ENCODE assay signal across 11 cellular contexts in the genomic region with DNA sequence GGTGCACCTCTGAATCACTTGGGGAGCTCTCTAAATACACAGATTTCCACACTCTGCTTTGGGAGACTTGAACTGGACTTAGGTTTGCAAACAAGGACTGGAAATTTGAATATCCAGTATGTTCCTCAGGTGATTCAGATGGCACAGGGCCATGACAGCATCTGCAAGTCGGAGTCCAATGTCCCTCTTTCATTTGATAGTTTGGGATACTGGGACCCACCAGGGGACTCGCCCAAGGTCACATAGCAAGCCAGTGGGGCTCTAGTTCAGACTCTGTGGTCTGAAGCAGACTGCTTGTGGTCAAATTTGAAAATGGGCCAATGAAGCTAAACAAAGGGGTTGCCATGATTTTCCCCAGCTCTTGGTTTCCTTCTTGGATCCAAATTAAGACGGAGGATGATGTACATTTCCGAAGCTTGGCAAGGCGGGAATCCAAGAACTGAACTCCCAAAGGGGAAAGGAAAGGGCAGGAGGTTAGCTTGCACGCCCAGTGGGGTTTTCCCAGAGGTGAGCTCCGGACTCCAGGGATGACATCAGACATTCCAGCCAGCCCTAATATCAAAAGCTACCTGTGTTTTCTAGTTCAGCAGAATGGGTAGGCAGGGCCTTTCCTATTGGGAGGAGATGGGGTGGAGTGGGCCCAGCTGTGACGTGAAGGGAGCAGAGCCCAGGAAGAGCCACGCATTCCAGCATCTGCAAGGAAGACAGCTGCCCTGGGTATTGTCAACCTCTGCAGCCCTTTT. TPM values are rescaled to one million over a fixed set of nuclear protein-coding genes. Genes with fewer than 3 reads are reported as not detected.
A peak's percentile ranks its signal among the peaks of the same experiment; 100 is the strongest.
DNase-seq lines count a peak whose midpoint lies in the region; ATAC-seq and TF ChIP-seq lines count a peak whose summit lies in the region.
"Had no signal": no experiment of that assay in that cellular context is flagged by ENCODE, and none has a peak within 500 bp of the region (broad histone marks: within the 10 kb centered on the region; RNA-seq: fewer than 3 reads in every experiment).

No MANE protein-coding gene starts in this region.

- H4K20me1 ChIP-seq in BLaER1 treated with 17β-estradiol and CSF1 and Interleukin-3, amounts not matched to agents 10 nM and 100 nM: peaks cover 0 to 11% (median 0%) of the 10 kb centered on the region in 11 experiments; a peak in 6 of 22 replicates

- H2AFZ ChIP-seq in trophoblast cell (ENCODE audit: insufficient read depth, low read length, poor library complexity): no peak overlapping the region

- no peaks in the 10 kb centered on the region for H3K9me3 ChIP-seq in BLaER1 treated with 17β-estradiol and CSF1 and Interleukin-3, amounts not matched to agents 10 nM and 100 nM (replicated peaks in 1 of 11)
- no peaks in the 10 kb centered on the region for H3K9me3 ChIP-seq in trophoblast cell (ENCODE audit: insufficient read depth, low read depth, low read length)
- H3K9me3 ChIP-seq in BE2C: no peaks in the 10 kb centered on the region
- H3K9me3 ChIP-seq: BLaER1 had no signal

- no peak overlapping the region for H3K23ac ChIP-seq in trophoblast cell (ENCODE audit: low read length)

- WGBS in trophoblast cell (ENCODE audit: extremely low coverage, insufficient coverage, insufficient read length): no CpG with 5 or more reads among the region's 9 CpGs

- H3K4me2 ChIP-seq in BLaER1 treated with 17β-estradiol and CSF1 and Interleukin-3, amounts not matched to agents 10 nM and 100 nM: peak overlapping the region in 6 of 11 experiments; percentile 10 to 96 (median 88); a peak in 12 of 22 replicates
- H3K4me2 ChIP-seq in trophoblast cell (ENCODE audit: low read length): peak overlapping the region; percentile 33

- H3K4ac ChIP-seq in trophoblast cell (ENCODE audit: low read depth, low read length): peak overlapping the region; percentile 80

- H4K12ac ChIP-seq in trophoblast cell (ENCODE audit: low read depth, low read length): no peak overlapping the region

- TF ChIP-seq CTCF in fibroblast of the aortic adventitia (IDR thresholded peaks at IDR 0.05; ENCODE audit: insufficient read depth, low read length) (no peak), BE2C (IDR thresholded peaks at IDR 0.05; ENCODE audit: low read depth, low read length) (no peak)

- peaks cover 26% of the 10 kb centered on the region for H3K79me1 ChIP-seq in trophoblast cell (ENCODE audit: low read length)

- H3K79me2 ChIP-seq in trophoblast cell (ENCODE audit: control insufficient read depth, insufficient read depth, low read length, poor library complexity): peaks cover 8% of the 10 kb centered on the region

- H3K4me1 ChIP-seq in BLaER1 treated with 17β-estradiol and CSF1 and Interleukin-3, amounts not matched to agents 10 nM and 100 nM: peaks cover 45 to 82% (median 69%) of the 10 kb centered on the region in 10 experiments
- H3K4me1 ChIP-seq in trophoblast cell (ENCODE audit: control insufficient read depth in 1 of 2, insufficient read depth in 2 of 2, low read length in 2 of 2) (peaks cover 31% of the 10 kb centered on the region in 2 experiments), BE2C (no peaks in the 10 kb centered on the region)

- H3K14ac ChIP-seq in trophoblast cell (ENCODE audit: low read length): peak overlapping the region; percentile 62

- H3K18ac ChIP-seq in trophoblast cell (ENCODE audit: low read length): peak overlapping the region; percentile 68

- peak overlapping the region; percentile 73 for H2BK120ac ChIP-seq in trophoblast cell (ENCODE audit: insufficient read depth, low read length, poor library complexity)

- peak overlapping the region; percentile 69 for H2AK5ac ChIP-seq in trophoblast cell (ENCODE audit: low read length)

- peak overlapping the region; percentile 39 for H4K8ac ChIP-seq in trophoblast cell (ENCODE audit: low read depth, low read length)

- H3K36me3 ChIP-seq in BLaER1 treated with 17β-estradiol and CSF1 and Interleukin-3, amounts not matched to agents 10 nM and 100 nM: no peaks in the 10 kb centered on the region
- H3K36me3 ChIP-seq in trophoblast cell (ENCODE audit: control insufficient read depth in 1 of 2, insufficient read depth in 2 of 2, low read length in 2 of 2): no peaks in the 10 kb centered on the region
- no peaks in the 10 kb centered on the region for H3K36me3 ChIP-seq in BE2C
- H3K36me3 ChIP-seq: BLaER1 had no signal

- no peak overlapping the region for H3K9ac ChIP-seq in BLaER1 treated with 17β-estradiol and CSF1 and Interleukin-3, amounts not matched to agents 10 nM and 100 nM
- peak overlapping the region; percentile 22 for H3K9ac ChIP-seq in trophoblast cell (ENCODE audit: low read length)
- H3K9ac ChIP-seq: BLaER1 had no signal

- H4K91ac ChIP-seq in trophoblast cell (ENCODE audit: low read depth, low read length): peak overlapping the region; percentile 92

- no peaks in the 10 kb centered on the region for H3K27me3 ChIP-seq in BLaER1 treated with 17β-estradiol and CSF1 and Interleukin-3, amounts not matched to agents 10 nM and 100 nM
- H3K27me3 ChIP-seq in trophoblast cell (ENCODE audit: insufficient read depth, low read length) (no peaks in the 10 kb centered on the region), BE2C (no peaks in the 10 kb centered on the region)
- H3K27me3 ChIP-seq: BLaER1 had no signal

- peak overlapping the region; percentile 94 for H2BK12ac ChIP-seq in trophoblast cell (ENCODE audit: low read length)

- H2BK5ac ChIP-seq in trophoblast cell (ENCODE audit: low read depth, low read length, poor library complexity): peak overlapping the region; percentile 88

- no peak overlapping the region for H3K4me3 ChIP-seq in BLaER1 treated with 17β-estradiol and CSF1 and Interleukin-3, amounts not matched to agents 10 nM and 100 nM
- H3K4me3 ChIP-seq in fibroblast of the aortic adventitia (ENCODE audit: low read depth, low read length) (no peak overlapping the region), trophoblast cell (ENCODE audit: low read depth, low read length) (no peak overlapping the region), BE2C (ENCODE audit: low read depth, low read length) (no peak overlapping the region)
- H3K4me3 ChIP-seq: BLaER1 had no signal

- peak; percentile 96 for DNase-seq in SW480 (ENCODE audit: low spot score)
- DNase-seq in fibroblast of the aortic adventitia (ENCODE audit: low read depth): peak; percentile 67
- no peak for DNase-seq in trophoblast cell
- no peak for DNase-seq in activated T-cell treated with anti-CD3 and anti-CD28 coated beads, Interleukin-2, amount 50 U/mL, for 1 hour
- no peak for DNase-seq in BE2C
- DNase-seq: activated naive CD8-positive, alpha-beta T cell treated with anti-CD3 and anti-CD28 coated beads, Interleukin-2, amount 10 ng/mL, durations not matched to agents 7 days and 5 days; NCI-H2227 treated with DMSO at 0.1 percent for 48 hours had no signal

- no peak for ATAC-seq in GM19035 (IDR thresholded peaks at IDR 0.05; ENCODE audit: unreplicated experiment)
- ATAC-seq in GM19463 (IDR thresholded peaks at IDR 0.05; ENCODE audit: unreplicated experiment): no peak

- no peak overlapping the region for H3K27ac ChIP-seq in BLaER1 treated with 17β-estradiol and CSF1 and Interleukin-3, amounts not matched to agents 10 nM and 100 nM
- peak overlapping the region; percentile 93 for H3K27ac ChIP-seq in trophoblast cell (ENCODE audit: low read depth, low read length)
- H3K27ac ChIP-seq: BLaER1 had no signal

RNA-seq across cellular contexts. Expression of a gene that starts 3.4 kb away (rescaled TPM):
- total RNA-seq in fibroblast of the aortic adventitia (ENCODE audit: low replicate concordance): 27.9 and 29.4 TPM in 2 replicates
- 14.7 and 15.0 TPM in 2 replicates for polyA plus RNA-seq in trophoblast cell (2013)
- 39.5 TPM for polyA plus RNA-seq in BE2C (2012; ENCODE audit: insufficient read depth, insufficient read length, low read depth)

RNA-seq across cellular contexts. Expression of a gene that starts 11.4 kb away (rescaled TPM):
- 91.1 and 150 TPM in 2 replicates for total RNA-seq in fibroblast of the aortic adventitia (ENCODE audit: low replicate concordance)
- polyA plus RNA-seq in trophoblast cell (2013): 89.9 and 90.3 TPM in 2 replicates
- 24.9 TPM for polyA plus RNA-seq in BE2C (2012; ENCODE audit: insufficient read depth, insufficient read length, low read depth)

RNA-seq across cellular contexts. Expression of a gene that starts 18.5 kb away (rescaled TPM):
- total RNA-seq in fibroblast of the aortic adventitia (ENCODE audit: low replicate concordance): 0.09 TPM in 1 of 2 replicates, not detected in the other
- polyA plus RNA-seq in trophoblast cell (2013): not detected in 2 replicates
- 2.3 TPM for polyA plus RNA-seq in BE2C (2012; ENCODE audit: insufficient read depth, insufficient read length, low read depth)
- total RNA-seq: activated naive CD8-positive, alpha-beta T cell treated with anti-CD3 and anti-CD28 coated beads, Interleukin-2, amount 10 ng/mL, durations not matched to agents 7 days and 5 days had no signal

RNA-seq across cellular contexts. Expression of a gene that starts 48.5 kb away (rescaled TPM):
- total RNA-seq in fibroblast of the aortic adventitia (ENCODE audit: low replicate concordance): 1.3 and 4.6 TPM in 2 replicates
- polyA plus RNA-seq in trophoblast cell (2013): 10.9 and 13.1 TPM in 2 replicates
- 29.0 TPM for polyA plus RNA-seq in BE2C (2012; ENCODE audit: insufficient read depth, insufficient read length, low read depth)

RNA-seq across cellular contexts. Expression of a gene that starts 51.5 kb away (rescaled TPM):
- not detected in 2 replicates for total RNA-seq in fibroblast of the aortic adventitia (ENCODE audit: low replicate concordance)
- polyA plus RNA-seq in trophoblast cell (2013): 0.10 and 0.12 TPM in 2 replicates
- not detected for polyA plus RNA-seq in BE2C (2012; ENCODE audit: insufficient read depth, insufficient read length, low read depth)

Comparison
In these comparisons a context has a peak if more than half of its experiments do, and no peak if none do; other contexts are left out.
1. DNase-seq: peak in SW480 (single experiment) and fibroblast of the aortic adventitia (single experiment); none in trophoblast cell (0 of 2), activated T-cell treated with anti-CD3 and anti-CD28 coated beads, Interleukin-2, amount 50 U/mL, for 1 hour (single experiment) and BE2C (single experiment).